In genomic region chr19:7690779-7691258, GRCh38 we compare ENCODE assay signal across 22 cellular contexts. TPM values are rescaled to one million over a fixed set of nuclear protein-coding genes. Genes with fewer than 3 reads are reported as not detected.
"Had no signal": no experiment of that assay in that cellular context is flagged by ENCODE, and none has a peak within 500 bp of the region (broad histone marks: within the 10 kb centered on the region; RNA-seq: fewer than 3 reads in every experiment).

No MANE protein-coding gene starts in this region.

- H3K4me3 ChIP-seq: cardiac muscle cell, heart left ventricle, left lung, lung, pancreas, psoas muscle, right atrium auricular region, stomach, suprapubic skin, tibial nerve had no signal

- H3K4me3 Mint-ChIP-seq: naive thymus-derived CD8-positive, alpha-beta T cell had no signal

- ATAC-seq: heart left ventricle; left lung; naive thymus-derived CD8-positive, alpha-beta T cell; pancreas; psoas muscle had no signal

- FAIRE-seq: endometrium, pancreas had no signal

- H3K36me3 Mint-ChIP-seq: naive thymus-derived CD8-positive, alpha-beta T cell had no signal

- H3K27ac Mint-ChIP-seq: naive thymus-derived CD8-positive, alpha-beta T cell had no signal

- H3K27me3 ChIP-seq: cardiac muscle cell, pancreas, right atrium auricular region, tibial nerve had no signal

- H3K36me3 ChIP-seq: cardiac muscle cell, heart left ventricle, left lung, pancreas, right atrium auricular region, stomach, suprapubic skin, tibial nerve had no signal

- DNase-seq: activated CD4-positive, alpha-beta T cell treated with anti-CD3 and anti-CD28 coated beads for 1 hour; activated CD4-positive, alpha-beta T cell treated with anti-CD3 and anti-CD28 coated beads, Interleukin-2, amount 50 U/mL, for 1 hour; cortex of kidney; heart left ventricle; pancreas; psoas muscle; stimulated activated CD4-positive, alpha-beta T cell treated with anti-CD3 and anti-CD28 coated beads, Interleukin-4, amount 100 ng/mL, for 24 hours; stomach; T-helper 9 cell had no signal

RNA-seq across cellular contexts. Expression of gene FCER2, which starts 11.1 kb away (rescaled TPM):
- total RNA-seq: cardiac muscle cell; epithelial cell of proximal tubule; fibroblast of villous mesenchyme; kidney epithelial cell; right atrium auricular region; suprapubic skin; T-helper 1 cell treated with Interleukin-12 subunit alpha and Interleukin-12 subunit beta and Interleukin-4 antibody, amounts not matched to agents 30 ng/mL and 1 ng/mL, for 36 hours had no signal

RNA-seq across cellular contexts. Expression of gene MCEMP1, which starts 13.9 kb away (rescaled TPM):
- total RNA-seq: cardiac muscle cell; cerebellum; epithelial cell of proximal tubule; fibroblast of villous mesenchyme; kidney epithelial cell; naive thymus-derived CD8-positive, alpha-beta T cell; T-helper 1 cell treated with Interleukin-12 subunit alpha and Interleukin-12 subunit beta and Interleukin-4 antibody, amounts not matched to agents 30 ng/mL and 1 ng/mL, for 36 hours had no signal

RNA-seq across cellular contexts. Expression of gene RETN, which starts 22.0 kb away (rescaled TPM):
- total RNA-seq: cardiac muscle cell; epithelial cell of proximal tubule; fibroblast of villous mesenchyme; naive thymus-derived CD8-positive, alpha-beta T cell; pancreas; right atrium auricular region; suprapubic skin; T-helper 1 cell treated with Interleukin-12 subunit alpha and Interleukin-12 subunit beta and Interleukin-4 antibody, amounts not matched to agents 30 ng/mL and 1 ng/mL, for 36 hours; tibial nerve had no signal

RNA-seq across cellular contexts. Expression of gene CLEC4G, which starts 41.1 kb away (rescaled TPM):
- total RNA-seq: cardiac muscle cell; epithelial cell of proximal tubule; fibroblast of villous mesenchyme; kidney epithelial cell; naive thymus-derived CD8-positive, alpha-beta T cell; T-helper 1 cell treated with Interleukin-12 subunit alpha and Interleukin-12 subunit beta and Interleukin-4 antibody, amounts not matched to agents 30 ng/mL and 1 ng/mL, for 36 hours had no signal
